Comparison of ENCODE assay signal across 1 cellular context in the genomic region with DNA sequence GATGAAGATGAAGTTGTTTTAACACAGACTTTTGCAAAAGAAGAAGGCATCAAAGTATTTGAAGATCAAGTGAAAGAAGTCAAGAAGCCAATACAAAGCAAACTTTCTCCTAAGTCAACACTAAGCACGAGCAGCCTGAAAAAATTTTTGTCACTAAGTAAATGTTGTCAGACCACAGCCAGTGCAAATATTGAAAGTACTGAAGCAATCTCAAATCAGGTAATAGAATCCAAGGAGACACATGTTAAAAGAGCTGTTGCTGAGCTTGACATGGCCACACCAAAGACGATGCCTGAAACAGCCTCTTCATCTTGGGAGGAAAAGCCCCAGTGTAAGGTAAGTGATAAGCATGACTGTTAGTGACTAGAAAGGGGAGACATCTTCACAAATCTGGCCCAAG.
A peak's percentile ranks its signal among the peaks of the same experiment; 100 is the strongest.
TF ChIP-seq lines count a peak whose summit lies in the region.

No MANE protein-coding gene starts in this region.

TF ChIP-seq in HepG2, 621 proteins besides CTCF, POLR2A, EP300 and RAD21 (continued from another document and continues in another):
- TF ChIP-seq, protein P1, sequence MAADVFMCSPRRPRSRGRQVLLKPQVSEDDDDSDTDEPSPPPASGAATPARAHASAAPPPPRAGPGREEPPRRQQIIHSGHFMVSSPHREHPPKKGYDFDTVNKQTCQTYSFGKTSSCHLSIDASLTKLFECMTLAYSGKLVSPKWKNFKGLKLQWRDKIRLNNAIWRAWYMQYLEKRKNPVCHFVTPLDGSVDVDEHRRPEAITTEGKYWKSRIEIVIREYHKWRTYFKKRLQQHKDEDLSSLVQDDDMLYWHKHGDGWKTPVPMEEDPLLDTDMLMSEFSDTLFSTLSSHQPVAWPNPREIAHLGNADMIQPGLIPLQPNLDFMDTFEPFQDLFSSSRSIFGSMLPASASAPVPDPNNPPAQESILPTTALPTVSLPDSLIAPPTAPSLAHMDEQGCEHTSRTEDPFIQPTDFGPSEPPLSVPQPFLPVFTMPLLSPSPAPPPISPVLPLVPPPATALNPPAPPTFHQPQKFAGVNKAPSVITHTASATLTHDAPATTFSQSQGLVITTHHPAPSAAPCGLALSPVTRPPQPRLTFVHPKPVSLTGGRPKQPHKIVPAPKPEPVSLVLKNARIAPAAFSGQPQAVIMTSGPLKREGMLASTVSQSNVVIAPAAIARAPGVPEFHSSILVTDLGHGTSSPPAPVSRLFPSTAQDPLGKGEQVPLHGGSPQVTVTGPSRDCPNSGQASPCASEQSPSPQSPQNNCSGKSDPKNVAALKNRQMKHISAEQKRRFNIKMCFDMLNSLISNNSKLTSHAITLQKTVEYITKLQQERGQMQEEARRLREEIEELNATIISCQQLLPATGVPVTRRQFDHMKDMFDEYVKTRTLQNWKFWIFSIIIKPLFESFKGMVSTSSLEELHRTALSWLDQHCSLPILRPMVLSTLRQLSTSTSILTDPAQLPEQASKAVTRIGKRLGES (CRISPR knock-in tag; IDR thresholded peaks at IDR 0.05; ENCODE audit: borderline replicate concordance) = no peak
- TF ChIP-seq, protein P2, sequence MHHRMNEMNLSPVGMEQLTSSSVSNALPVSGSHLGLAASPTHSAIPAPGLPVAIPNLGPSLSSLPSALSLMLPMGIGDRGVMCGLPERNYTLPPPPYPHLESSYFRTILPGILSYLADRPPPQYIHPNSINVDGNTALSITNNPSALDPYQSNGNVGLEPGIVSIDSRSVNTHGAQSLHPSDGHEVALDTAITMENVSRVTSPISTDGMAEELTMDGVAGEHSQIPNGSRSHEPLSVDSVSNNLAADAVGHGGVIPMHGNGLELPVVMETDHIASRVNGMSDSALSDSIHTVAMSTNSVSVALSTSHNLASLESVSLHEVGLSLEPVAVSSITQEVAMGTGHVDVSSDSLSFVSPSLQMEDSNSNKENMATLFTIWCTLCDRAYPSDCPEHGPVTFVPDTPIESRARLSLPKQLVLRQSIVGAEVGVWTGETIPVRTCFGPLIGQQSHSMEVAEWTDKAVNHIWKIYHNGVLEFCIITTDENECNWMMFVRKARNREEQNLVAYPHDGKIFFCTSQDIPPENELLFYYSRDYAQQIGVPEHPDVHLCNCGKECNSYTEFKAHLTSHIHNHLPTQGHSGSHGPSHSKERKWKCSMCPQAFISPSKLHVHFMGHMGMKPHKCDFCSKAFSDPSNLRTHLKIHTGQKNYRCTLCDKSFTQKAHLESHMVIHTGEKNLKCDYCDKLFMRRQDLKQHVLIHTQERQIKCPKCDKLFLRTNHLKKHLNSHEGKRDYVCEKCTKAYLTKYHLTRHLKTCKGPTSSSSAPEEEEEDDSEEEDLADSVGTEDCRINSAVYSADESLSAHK (CRISPR knock-in tag; IDR thresholded peaks at IDR 0.05; ENCODE audit: borderline replicate concordance) = no peak
- TF ChIP-seq RFX5 (IDR thresholded peaks at IDR 0.05; ENCODE audit: low read depth, low read length) (no peak), HOXA9 (CRISPR knock-in tag; IDR thresholded peaks at IDR 0.05; ENCODE audit: borderline replicate concordance) (peak; percentile 48; the same call in 1 of the 2 replicates), ZNF703 (CRISPR knock-in tag; IDR thresholded peaks at IDR 0.05; ENCODE audit: borderline replicate concordance) (no peak), CHD2 (IDR thresholded peaks at IDR 0.05; ENCODE audit: low read depth, low read length) (no peak), ZNF709 (CRISPR knock-in tag; IDR thresholded peaks at IDR 0.05) (no peak), ZSCAN9 (CRISPR knock-in tag; IDR thresholded peaks at IDR 0.05; ENCODE audit: borderline replicate concordance) (peak; percentile 77; the same call in 1 of the 2 replicates), ZNF83 (CRISPR knock-in tag; IDR thresholded peaks at IDR 0.05; ENCODE audit: borderline replicate concordance) (no peak), MEF2D (CRISPR knock-in tag; IDR thresholded peaks at IDR 0.05) (no peak), DNMT3B (CRISPR knock-in tag; conservative IDR thresholded peaks at IDR 0.05) (no peak), ZFP36L2 (CRISPR knock-in tag; IDR thresholded peaks at IDR 0.05) (no peak), FOXC1 (CRISPR knock-in tag; IDR thresholded peaks at IDR 0.05; ENCODE audit: borderline replicate concordance) (no peak), ZNF264 (CRISPR knock-in tag; IDR thresholded peaks at IDR 0.05) (peak; percentile 57; the same call in 1 of the 2 replicates), ZNF776 (CRISPR knock-in tag; IDR thresholded peaks at IDR 0.05) (no peak), ATM (IDR thresholded peaks at IDR 0.05; ENCODE audit: borderline replicate concordance) (no peak), FIP1L1 (IDR thresholded peaks at IDR 0.05; ENCODE audit: borderline replicate concordance, insufficient read depth, low read depth, low read length) (no peak), ZNF530 (CRISPR knock-in tag; IDR thresholded peaks at IDR 0.05; ENCODE audit: low read depth) (no peak), SRY (CRISPR knock-in tag; IDR thresholded peaks at IDR 0.05) (no peak), ZNF432 (CRISPR knock-in tag; IDR thresholded peaks at IDR 0.05; ENCODE audit: borderline replicate concordance) (no peak), ZSCAN31 (CRISPR knock-in tag; IDR thresholded peaks at IDR 0.05; ENCODE audit: low read depth) (peak; percentile 49; the same call in 1 of the 2 replicates), ZNF256 (CRISPR knock-in tag; conservative IDR thresholded peaks at IDR 0.05) (no peak; the same call in 1 of the 2 replicates), IKZF1 (IDR thresholded peaks at IDR 0.05) (no peak), NFYC (CRISPR knock-in tag; IDR thresholded peaks at IDR 0.05) (no peak), ZNF30 (CRISPR knock-in tag; IDR thresholded peaks at IDR 0.05) (no peak), ZNF792 (CRISPR knock-in tag; IDR thresholded peaks at IDR 0.05) (peak; percentile 57; the same call in 1 of the 2 replicates), SETDB1 (CRISPR knock-in tag; IDR thresholded peaks at IDR 0.05; ENCODE audit: borderline replicate concordance) (no peak), BRCA1 (CRISPR knock-in tag; IDR thresholded peaks at IDR 0.05) (no peak), ZNF24 (IDR thresholded peaks at IDR 0.05) (0 out of 2 replicates have a peak, but pooled peaks have one; percentile 18), MED8 (CRISPR knock-in tag; IDR thresholded peaks at IDR 0.05; ENCODE audit: insufficient replicate concordance) (no peak), ZKSCAN5 (CRISPR knock-in tag; IDR thresholded peaks at IDR 0.05) (no peak), ZNF333 (CRISPR knock-in tag; IDR thresholded peaks at IDR 0.05; ENCODE audit: borderline replicate concordance) (no peak), HNRNPH1 (optimal IDR thresholded peaks at IDR 0.05; ENCODE audit: low read depth, low read length) (no peak), CENPX (CRISPR knock-in tag; IDR thresholded peaks at IDR 0.05) (no peak), FOXO1 (CRISPR knock-in tag; IDR thresholded peaks at IDR 0.05) (peak; percentile 86; the same call in 1 of the 2 replicates), ZNF589 (CRISPR knock-in tag; conservative IDR thresholded peaks at IDR 0.05) (peak; percentile 67; the same call in 1 of the 2 replicates), KDM6A (CRISPR knock-in tag; IDR thresholded peaks at IDR 0.05; ENCODE audit: low read depth) (no peak), ZNF121 (CRISPR knock-in tag; IDR thresholded peaks at IDR 0.05) (no peak), CAMTA2 (CRISPR knock-in tag; IDR thresholded peaks at IDR 0.05; ENCODE audit: borderline replicate concordance) (no peak), PPARG (CRISPR knock-in tag; conservative IDR thresholded peaks at IDR 0.05) (peak; percentile 60; the same call in 1 of the 2 replicates), NR1H2 (CRISPR knock-in tag; IDR thresholded peaks at IDR 0.05; ENCODE audit: borderline replicate concordance, low read depth) (no peak), ZNF446 (CRISPR knock-in tag; IDR thresholded peaks at IDR 0.05) (no peak), MBNL3 (CRISPR knock-in tag; conservative IDR thresholded peaks at IDR 0.05) (no peak), SNRNP70 (IDR thresholded peaks at IDR 0.05; ENCODE audit: low read depth, low read length) (no peak), NFKBIZ (CRISPR knock-in tag; IDR thresholded peaks at IDR 0.05) (no peak), ZNF234 (CRISPR knock-in tag; conservative IDR thresholded peaks at IDR 0.05) (no peak), MTA3 (CRISPR knock-in tag; IDR thresholded peaks at IDR 0.05) (no peak), TP53 (CRISPR knock-in tag; conservative IDR thresholded peaks at IDR 0.05) (no peak), ZNF484 (CRISPR knock-in tag; IDR thresholded peaks at IDR 0.05; ENCODE audit: borderline replicate concordance, low read depth) (no peak)
- TF ChIP-seq, protein P3, sequence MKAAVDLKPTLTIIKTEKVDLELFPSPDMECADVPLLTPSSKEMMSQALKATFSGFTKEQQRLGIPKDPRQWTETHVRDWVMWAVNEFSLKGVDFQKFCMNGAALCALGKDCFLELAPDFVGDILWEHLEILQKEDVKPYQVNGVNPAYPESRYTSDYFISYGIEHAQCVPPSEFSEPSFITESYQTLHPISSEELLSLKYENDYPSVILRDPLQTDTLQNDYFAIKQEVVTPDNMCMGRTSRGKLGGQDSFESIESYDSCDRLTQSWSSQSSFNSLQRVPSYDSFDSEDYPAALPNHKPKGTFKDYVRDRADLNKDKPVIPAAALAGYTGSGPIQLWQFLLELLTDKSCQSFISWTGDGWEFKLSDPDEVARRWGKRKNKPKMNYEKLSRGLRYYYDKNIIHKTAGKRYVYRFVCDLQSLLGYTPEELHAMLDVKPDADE (CRISPR knock-in tag; IDR thresholded peaks at IDR 0.05) = no peak
- TF ChIP-seq, protein P4, sequence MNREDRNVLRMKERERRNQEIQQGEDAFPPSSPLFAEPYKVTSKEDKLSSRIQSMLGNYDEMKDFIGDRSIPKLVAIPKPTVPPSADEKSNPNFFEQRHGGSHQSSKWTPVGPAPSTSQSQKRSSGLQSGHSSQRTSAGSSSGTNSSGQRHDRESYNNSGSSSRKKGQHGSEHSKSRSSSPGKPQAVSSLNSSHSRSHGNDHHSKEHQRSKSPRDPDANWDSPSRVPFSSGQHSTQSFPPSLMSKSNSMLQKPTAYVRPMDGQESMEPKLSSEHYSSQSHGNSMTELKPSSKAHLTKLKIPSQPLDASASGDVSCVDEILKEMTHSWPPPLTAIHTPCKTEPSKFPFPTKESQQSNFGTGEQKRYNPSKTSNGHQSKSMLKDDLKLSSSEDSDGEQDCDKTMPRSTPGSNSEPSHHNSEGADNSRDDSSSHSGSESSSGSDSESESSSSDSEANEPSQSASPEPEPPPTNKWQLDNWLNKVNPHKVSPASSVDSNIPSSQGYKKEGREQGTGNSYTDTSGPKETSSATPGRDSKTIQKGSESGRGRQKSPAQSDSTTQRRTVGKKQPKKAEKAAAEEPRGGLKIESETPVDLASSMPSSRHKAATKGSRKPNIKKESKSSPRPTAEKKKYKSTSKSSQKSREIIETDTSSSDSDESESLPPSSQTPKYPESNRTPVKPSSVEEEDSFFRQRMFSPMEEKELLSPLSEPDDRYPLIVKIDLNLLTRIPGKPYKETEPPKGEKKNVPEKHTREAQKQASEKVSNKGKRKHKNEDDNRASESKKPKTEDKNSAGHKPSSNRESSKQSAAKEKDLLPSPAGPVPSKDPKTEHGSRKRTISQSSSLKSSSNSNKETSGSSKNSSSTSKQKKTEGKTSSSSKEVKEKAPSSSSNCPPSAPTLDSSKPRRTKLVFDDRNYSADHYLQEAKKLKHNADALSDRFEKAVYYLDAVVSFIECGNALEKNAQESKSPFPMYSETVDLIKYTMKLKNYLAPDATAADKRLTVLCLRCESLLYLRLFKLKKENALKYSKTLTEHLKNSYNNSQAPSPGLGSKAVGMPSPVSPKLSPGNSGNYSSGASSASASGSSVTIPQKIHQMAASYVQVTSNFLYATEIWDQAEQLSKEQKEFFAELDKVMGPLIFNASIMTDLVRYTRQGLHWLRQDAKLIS (CRISPR knock-in tag; IDR thresholded peaks at IDR 0.05) = no peak
- TF ChIP-seq, protein P5, sequence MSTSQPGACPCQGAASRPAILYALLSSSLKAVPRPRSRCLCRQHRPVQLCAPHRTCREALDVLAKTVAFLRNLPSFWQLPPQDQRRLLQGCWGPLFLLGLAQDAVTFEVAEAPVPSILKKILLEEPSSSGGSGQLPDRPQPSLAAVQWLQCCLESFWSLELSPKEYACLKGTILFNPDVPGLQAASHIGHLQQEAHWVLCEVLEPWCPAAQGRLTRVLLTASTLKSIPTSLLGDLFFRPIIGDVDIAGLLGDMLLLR (CRISPR knock-in tag; IDR thresholded peaks at IDR 0.05) = no peak
- TF ChIP-seq, protein P6, sequence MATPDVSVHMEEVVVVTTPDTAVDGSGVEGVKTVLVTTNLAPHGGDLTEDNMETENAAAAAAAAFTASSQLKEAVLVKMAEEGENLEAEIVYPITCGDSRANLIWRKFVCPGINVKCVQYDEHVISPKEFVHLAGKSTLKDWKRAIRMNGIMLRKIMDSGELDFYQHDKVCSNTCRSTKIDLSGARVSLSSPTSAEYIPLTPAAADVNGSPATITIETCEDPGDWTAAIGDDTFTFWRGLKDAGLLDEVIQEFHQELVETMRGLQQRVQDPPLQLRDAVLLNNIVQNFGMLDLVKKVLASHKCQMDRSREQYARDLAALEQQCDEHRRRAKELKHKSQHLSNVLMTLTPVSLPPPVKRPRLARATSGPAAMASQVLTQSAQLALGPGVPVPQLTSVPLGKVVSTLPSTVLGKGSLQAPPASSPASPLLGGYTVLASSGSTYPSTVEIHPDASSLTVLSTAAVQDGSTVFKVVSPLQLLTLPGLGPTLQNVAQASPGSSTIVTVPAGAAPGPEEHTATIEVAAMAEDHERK (CRISPR knock-in tag; IDR thresholded peaks at IDR 0.05; ENCODE audit: low read depth) = no peak
- TF ChIP-seq, protein P7, sequence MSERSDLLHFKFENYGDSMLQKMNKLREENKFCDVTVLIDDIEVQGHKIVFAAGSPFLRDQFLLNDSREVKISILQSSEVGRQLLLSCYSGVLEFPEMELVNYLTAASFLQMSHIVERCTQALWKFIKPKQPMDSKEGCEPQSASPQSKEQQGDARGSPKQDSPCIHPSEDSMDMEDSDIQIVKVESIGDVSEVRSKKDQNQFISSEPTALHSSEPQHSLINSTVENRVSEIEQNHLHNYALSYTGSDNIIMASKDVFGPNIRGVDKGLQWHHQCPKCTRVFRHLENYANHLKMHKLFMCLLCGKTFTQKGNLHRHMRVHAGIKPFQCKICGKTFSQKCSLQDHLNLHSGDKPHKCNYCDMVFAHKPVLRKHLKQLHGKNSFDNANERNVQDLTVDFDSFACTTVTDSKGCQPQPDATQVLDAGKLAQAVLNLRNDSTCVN (CRISPR knock-in tag; IDR thresholded peaks at IDR 0.05; ENCODE audit: borderline replicate concordance) = no peak
- TF ChIP-seq, protein P8, sequence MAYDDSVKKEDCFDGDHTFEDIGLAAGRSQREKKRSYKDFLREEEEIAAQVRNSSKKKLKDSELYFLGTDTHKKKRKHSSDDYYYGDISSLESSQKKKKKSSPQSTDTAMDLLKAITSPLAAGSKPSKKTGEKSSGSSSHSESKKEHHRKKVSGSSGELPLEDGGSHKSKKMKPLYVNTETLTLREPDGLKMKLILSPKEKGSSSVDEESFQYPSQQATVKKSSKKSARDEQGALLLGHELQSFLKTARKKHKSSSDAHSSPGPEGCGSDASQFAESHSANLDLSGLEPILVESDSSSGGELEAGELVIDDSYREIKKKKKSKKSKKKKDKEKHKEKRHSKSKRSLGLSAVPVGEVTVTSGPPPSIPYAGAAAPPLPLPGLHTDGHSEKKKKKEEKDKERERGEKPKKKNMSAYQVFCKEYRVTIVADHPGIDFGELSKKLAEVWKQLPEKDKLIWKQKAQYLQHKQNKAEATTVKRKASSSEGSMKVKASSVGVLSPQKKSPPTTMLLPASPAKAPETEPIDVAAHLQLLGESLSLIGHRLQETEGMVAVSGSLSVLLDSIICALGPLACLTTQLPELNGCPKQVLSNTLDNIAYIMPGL (CRISPR knock-in tag; IDR thresholded peaks at IDR 0.05; ENCODE audit: borderline replicate concordance in 1 of 2, low read depth in 1 of 2) = no peak
